26 cellular contexts compared by ENCODE assay signal in genomic region chr19:5553892-5554291, GRCh38. TPM values are rescaled to one million over a fixed set of nuclear protein-coding genes. Genes with fewer than 3 reads are reported as not detected.
DNase-seq lines count a peak whose midpoint lies in the region; ATAC-seq, FAIRE-seq and TF ChIP-seq lines count a peak whose summit lies in the region.
"Had no signal": no experiment of that assay in that cellular context is flagged by ENCODE, and none has a peak within 500 bp of the region (broad histone marks: within the 10 kb centered on the region; RNA-seq: fewer than 3 reads in every experiment).

No MANE protein-coding gene starts in this region.

- DNase-seq in Right ventricle myocardium superior (peak; percentile 14), heart right ventricle (no peak), RPMI8226 (peak; percentile 22), T1000 (lab: John Stamatoyannopoulos, UW) (no peak), HTR-8/SVneo (ENCODE audit: insufficient read length, low spot score) (no peak), H9 (no peak)
- DNase-seq: Caco-2; CD4-positive, CD25-positive, alpha-beta regulatory T cell; DMS53; GDM1; GM23248; MG63; NCI-H1417; NCI-H187 treated with DMSO at 0.1 percent for 48 hours; NCI-H2107; NCI-H510A; NCI-H748 treated with DMSO at 0.1 percent for 48 hours; Peyer's patch; SW 1271; T-helper 17 cell had no signal

- no peak overlapping the region for H3K18ac ChIP-seq in H9 (ENCODE audit: insufficient read length, low read depth, low read length)

- H2AFZ ChIP-seq in H9 (ENCODE audit: low read length), result no peak overlapping the region
- H2AFZ ChIP-seq: GM23248 had no signal

- no peak overlapping the region for H2BK120ac ChIP-seq in H9 (ENCODE audit: low read depth, low read length, poor library complexity, severe bottlenecking)

- no peak overlapping the region for H2BK20ac ChIP-seq in H9 (ENCODE audit: low read depth, low read length, poor library complexity, severe bottlenecking)

- H3K4me2 ChIP-seq in H9 (ENCODE audit: insufficient read depth, insufficient read length, low read length), result no peak overlapping the region

- no peak overlapping the region for H3K4ac ChIP-seq in H9 (ENCODE audit: low read depth, low read length)

- H3K9me3 ChIP-seq in heart right ventricle (no peaks in the 10 kb centered on the region), H9 (ENCODE audit: control insufficient read depth, low read depth, low read length) (no peaks in the 10 kb centered on the region)
- H3K9me3 ChIP-seq: Caco-2, MG63, Peyer's patch, SJSA1 had no signal

- 76 to 78% methylated on average over 9 of the region's 9 CpGs for WGBS in heart right ventricle, 2 donors
- no CpG with 5 or more reads among the region's 9 CpGs for WGBS in H9 (ENCODE audit: extremely low coverage, insufficient read length, low lambda C conversion rate)

- H3K56ac ChIP-seq in H9 (ENCODE audit: insufficient read length, low read depth, low read length), result no peak overlapping the region

- no peak overlapping the region for H3K23ac ChIP-seq in H9 (ENCODE audit: insufficient read length, low read depth, low read length)

- no peak overlapping the region for H4K5ac ChIP-seq in H9 (ENCODE audit: insufficient read length, low read depth, low read length)

- H4K91ac ChIP-seq in H9 (ENCODE audit: insufficient read length, low read depth, low read length), result no peak overlapping the region

- H3K27ac ChIP-seq in heart right ventricle, result no peak overlapping the region
- H3K27ac ChIP-seq in H9 (ENCODE audit: insufficient read length, low read depth, low read length), result no peak overlapping the region
- H3K27ac ChIP-seq: GM23248, Peyer's patch, SJSA1 had no signal

- H3K36me3 ChIP-seq in heart right ventricle, result no peaks in the 10 kb centered on the region
- H3K36me3 ChIP-seq: MG63, Peyer's patch, SJSA1 had no signal

- H3K4me1 ChIP-seq in heart right ventricle, result no peaks in the 10 kb centered on the region
- H3K4me1 ChIP-seq in H9 (ENCODE audit: insufficient read depth, low read length), result no peaks in the 10 kb centered on the region
- H3K4me1 ChIP-seq: Caco-2, Peyer's patch, SJSA1 had no signal

- H3K27me3 ChIP-seq in heart right ventricle (peaks cover 0 to 23% (median 5%) of the 10 kb centered on the region in 7 donors), H9 (ENCODE audit: insufficient read depth, low read length) (no peaks in the 10 kb centered on the region)
- H3K27me3 ChIP-seq: MG63, Peyer's patch had no signal

- H3K4me3 ChIP-seq in heart right ventricle, result no peak overlapping the region
- H3K4me3 ChIP-seq: GM23248, MG63, Peyer's patch, SJSA1 had no signal

- H2BK5ac ChIP-seq in H9 (ENCODE audit: insufficient read length, low read length), result no peak overlapping the region

- ATAC-seq in Right ventricle myocardium superior (ENCODE audit: poor library complexity) (no peak), heart right ventricle (no peak)
- ATAC-seq: HCT116, T-helper 17 cell had no signal

- no peaks in the 10 kb centered on the region for H3K79me1 ChIP-seq in H9 (ENCODE audit: insufficient read depth, low read depth, low read length, poor library complexity, severe bottlenecking)

- H3K79me2 ChIP-seq in H9 (ENCODE audit: insufficient read depth, low read length), result no peaks in the 10 kb centered on the region

- H3K27me3 Mint-ChIP-seq in brain, result peaks cover 3% of the 10 kb centered on the region
- H3K27me3 Mint-ChIP-seq in H9 (ENCODE audit: low read depth), result peaks cover 37% of the 10 kb centered on the region

- no peak overlapping the region for H3K4me3 Mint-ChIP-seq in brain
- no peak overlapping the region for H3K4me3 Mint-ChIP-seq in H9
- H3K4me3 Mint-ChIP-seq: CD4-positive, CD25-positive, alpha-beta regulatory T cell; T-helper 17 cell had no signal

- H2BK12ac ChIP-seq in H9 (ENCODE audit: insufficient read length, low read depth, low read length), result no peak overlapping the region

- no peak overlapping the region for H3K14ac ChIP-seq in H9 (ENCODE audit: insufficient read depth, low read length)

- H3K9me3 Mint-ChIP-seq in brain, result peaks cover 0 to 2% (median 0%) of the 10 kb centered on the region in 5 experiments
- no peaks in the 10 kb centered on the region; a peak in 2 of 5 replicates for H3K9me3 Mint-ChIP-seq in H9

- H3K27ac Mint-ChIP-seq in brain (peak overlapping the region in 4 of 5 experiments; percentile 28 to 67 (median 46)), H9 (peak overlapping the region in 1 of 3 experiments; percentile 8; a peak in 1 of 7 replicates)
- H3K27ac Mint-ChIP-seq: CD4-positive, CD25-positive, alpha-beta regulatory T cell; T-helper 17 cell had no signal

- H3T11ph ChIP-seq in H9 (ENCODE audit: low read length), result no peak overlapping the region

- intact Hi-C loops in Right ventricle myocardium superior (cut with DNase I) (no loop called here), heart right ventricle (cut with DNase I) (no loop called here)

- H3K9ac ChIP-seq in H9 (ENCODE audit: extremely low read depth, insufficient read length, low read length), result no peak overlapping the region
- H3K9ac ChIP-seq: GM23248 had no signal

- FAIRE-seq in HTR-8/SVneo (lab: Jason Lieb, UNC), result no peak
- FAIRE-seq: A204.1, GM18507 had no signal

- H3K23me2 ChIP-seq in H9 (ENCODE audit: insufficient read length, low read depth, low read length, poor library complexity, severe bottlenecking), result no peaks in the 10 kb centered on the region

- TF ChIP-seq CTCF in heart right ventricle (IDR thresholded peaks at IDR 0.05) (no peak), brain (conservative IDR thresholded peaks at IDR 0.05) (no peak), H9 (conservative IDR thresholded peaks at IDR 0.05) (no peak)

- H2AK5ac ChIP-seq in H9 (ENCODE audit: insufficient read length, low read length), result no peak overlapping the region

- H2BK15ac ChIP-seq in H9 (ENCODE audit: low read depth, low read length), result no peak overlapping the region

- no peak overlapping the region for H4K8ac ChIP-seq in H9 (replicated peaks; ENCODE audit: insufficient read length, low read depth, low read length)

- H3K4me1 Mint-ChIP-seq in brain (peaks cover 63% of the 10 kb centered on the region), H9 (peaks cover 11 to 37% of the 10 kb centered on the region in 2 experiments; a peak in 3 of 4 replicates)
- H3K4me1 Mint-ChIP-seq: CD4-positive, CD25-positive, alpha-beta regulatory T cell; T-helper 17 cell had no signal

- no peaks in the 10 kb centered on the region for H3K36me3 Mint-ChIP-seq in brain
- no peaks in the 10 kb centered on the region for H3K36me3 Mint-ChIP-seq in H9 (ENCODE audit: insufficient read depth in 1 of 3, low read depth in 3 of 3)
- H3K36me3 Mint-ChIP-seq: CD4-positive, CD25-positive, alpha-beta regulatory T cell had no signal

- H4K20me1 ChIP-seq in H9 (ENCODE audit: control insufficient read depth, insufficient read depth, insufficient read length), result no peaks in the 10 kb centered on the region

RNA-seq across cellular contexts. Expression of gene TINCR, which starts 13.9 kb away (rescaled TPM):
- not detected for total RNA-seq in Right ventricle myocardium superior
- total RNA-seq in heart right ventricle, result under 1 TPM in 7 of 10 donors, not detected in 3; 0.07 to 0.68 (median 0.27) TPM
- under 1 TPM in 1 of 2 donors, not detected in 1; 0.14 TPM for polyA plus RNA-seq in heart right ventricle
- polyA plus RNA-seq in brain (ENCODE audit: insufficient read depth, low read depth, low replicate concordance), result 1.7 TPM
- total RNA-seq in H9 (2021), result 0.17 and 0.18 TPM in 2 replicates
- total RNA-seq: LHCN-M2, SJSA1 had no signal
- polyA plus RNA-seq: CD4-positive, CD25-positive, alpha-beta regulatory T cell; GM23248 had no signal

Comparison
In these comparisons a context has a peak if more than half of its experiments do, and no peak if none do; other contexts are left out.
1. DNase-seq: peak in Right ventricle myocardium superior (single experiment) and RPMI8226 (single experiment); none in heart right ventricle (0 of 2), T1000 (single experiment), HTR-8/SVneo (single experiment) and H9 (single experiment).